In genomic region chr1:51314974-51315373, GRCh38 we compare ENCODE assay signal across 18 cellular contexts. TPM values are rescaled to one million over a fixed set of nuclear protein-coding genes. Genes with fewer than 3 reads are reported as not detected.
A peak's percentile ranks its signal among the peaks of the same experiment; 100 is the strongest.
DNase-seq lines count a peak whose midpoint lies in the region; ATAC-seq and TF ChIP-seq lines count a peak whose summit lies in the region.
"Had no signal": no experiment of that assay in that cellular context is flagged by ENCODE, and none has a peak within 500 bp of the region (broad histone marks: within the 10 kb centered on the region; RNA-seq: fewer than 3 reads in every experiment).

No MANE protein-coding gene starts in this region.

- no peaks in the 10 kb centered on the region for H3K36me3 ChIP-seq in endodermal cell (ENCODE audit: control insufficient read depth, insufficient read depth, low read length)
- H3K36me3 ChIP-seq: ascending aorta had no signal

- H3K27ac ChIP-seq in endodermal cell (ENCODE audit: low read depth, low read length): no peak overlapping the region
- H3K27ac ChIP-seq: ascending aorta had no signal

- no peaks in the 10 kb centered on the region for H3K4me1 ChIP-seq in endodermal cell (ENCODE audit: control insufficient read depth, insufficient read depth, low read length)

- no peak overlapping the region for H3K4me3 ChIP-seq in endodermal cell (ENCODE audit: low read length)
- H3K4me3 ChIP-seq: ascending aorta had no signal

- TF ChIP-seq CTCF in endodermal cell (conservative IDR thresholded peaks at IDR 0.05) (no peak), nephron (IDR thresholded peaks at IDR 0.05; ENCODE audit: unreplicated experiment in 3 of 3) (no peak)

- H3K27me3 Mint-ChIP-seq in endodermal cell (ENCODE audit: insufficient read depth): no peaks in the 10 kb centered on the region
- peaks cover 14% of the 10 kb centered on the region for H3K27me3 Mint-ChIP-seq in nephron (ENCODE audit: low read depth)

- H3K4me3 Mint-ChIP-seq in endodermal cell (no peak overlapping the region), nephron (no peak overlapping the region)
- H3K4me3 Mint-ChIP-seq: activated CD8-positive, alpha-beta memory T cell treated with anti-CD3 and anti-CD28 coated beads, Interleukin-2, amount 10 ng/mL, durations not matched to agents 7 days and 5 days; CD4-positive, CD25-positive, alpha-beta regulatory T cell had no signal

- WGBS in endodermal cell (ENCODE audit: insufficient coverage in 1 of 2, insufficient read length in 1 of 2), 2 experiments: 88 to 91% methylated on average over 1 to 3 of the region's 3 CpGs

- no peaks in the 10 kb centered on the region for H3K9me3 ChIP-seq in endodermal cell (ENCODE audit: control insufficient read depth, low read length)
- H3K9me3 ChIP-seq: ascending aorta had no signal

- no peak overlapping the region for H3K9ac ChIP-seq in endodermal cell (ENCODE audit: extremely low read depth, low read length, poor library complexity, severe bottlenecking)

- peaks cover 11% of the 10 kb centered on the region for H3K4me1 Mint-ChIP-seq in endodermal cell
- peaks cover 27% of the 10 kb centered on the region for H3K4me1 Mint-ChIP-seq in nephron

- H3K9me3 Mint-ChIP-seq in activated naive CD4-positive, alpha-beta T cell treated with anti-CD3 and anti-CD28 coated beads, Interleukin-2, amount 50 U/mL, for 72 hours: no peaks in the 10 kb centered on the region
- H3K9me3 Mint-ChIP-seq in endodermal cell (no peaks in the 10 kb centered on the region), nephron (no peaks in the 10 kb centered on the region)
- H3K9me3 Mint-ChIP-seq: CD4-positive, CD25-positive, alpha-beta regulatory T cell had no signal

- DNase-seq in activated naive CD4-positive, alpha-beta T cell treated with anti-CD3 and anti-CD28 coated beads, Interleukin-2, amount 50 U/mL, for 72 hours (ENCODE audit: low spot score in 2 of 2): no peak
- DNase-seq in activated naive CD4-positive, alpha-beta T cell treated with anti-CD3 and anti-CD28 coated beads, Interleukin-2, amount 50 U/mL, for 16 hours: no peak
- DNase-seq in endodermal cell (peak; percentile 29), MV-4-11 (lab: John Stamatoyannopoulos, UW) (no peak)
- DNase-seq: 8988T; activated CD8-positive, alpha-beta memory T cell treated with anti-CD3 and anti-CD28 coated beads, Interleukin-2, amount 10 ng/mL, durations not matched to agents 7 days and 5 days; activated effector memory CD4-positive, alpha-beta T cell treated with anti-CD3 and anti-CD28 coated beads, Interleukin-2, amount 50 U/mL, for 16 hours; CD4-positive, CD25-positive, alpha-beta regulatory T cell; NCI-H146; SHP77 treated with DMSO at 0.1 percent for 48 hours had no signal

- ATAC-seq in activated naive CD4-positive, alpha-beta T cell treated with anti-CD3 and anti-CD28 coated beads, Interleukin-2, amount 50 U/mL, for 72 hours: no peak
- no peak for ATAC-seq in GM19023 (IDR thresholded peaks at IDR 0.05; ENCODE audit: unreplicated experiment)
- no peak for ATAC-seq in GM18868 (IDR thresholded peaks at IDR 0.05; ENCODE audit: unreplicated experiment)
- no peak for ATAC-seq in GM21576 (IDR thresholded peaks at IDR 0.05; ENCODE audit: unreplicated experiment)
- ATAC-seq: activated CD8-positive, alpha-beta memory T cell treated with anti-CD3 and anti-CD28 coated beads, Interleukin-2, amount 10 ng/mL, durations not matched to agents 7 days and 5 days; sciatic nerve had no signal

- no peaks in the 10 kb centered on the region for H3K27me3 ChIP-seq in endodermal cell (ENCODE audit: control insufficient read depth, insufficient read depth, low read length, poor library complexity, severe bottlenecking)
- H3K27me3 ChIP-seq: ascending aorta had no signal

- H3K27ac Mint-ChIP-seq in activated naive CD4-positive, alpha-beta T cell treated with anti-CD3 and anti-CD28 coated beads, Interleukin-2, amount 50 U/mL, for 72 hours: peak overlapping the region; percentile 9 to 66
- H3K27ac Mint-ChIP-seq in endodermal cell (no peak overlapping the region), nephron (peak overlapping the region; percentile 82 to 88 (median 87))
- H3K27ac Mint-ChIP-seq: activated CD8-positive, alpha-beta memory T cell treated with anti-CD3 and anti-CD28 coated beads, Interleukin-2, amount 10 ng/mL, durations not matched to agents 7 days and 5 days had no signal

- no peaks in the 10 kb centered on the region for H3K36me3 Mint-ChIP-seq in activated naive CD4-positive, alpha-beta T cell treated with anti-CD3 and anti-CD28 coated beads, Interleukin-2, amount 50 U/mL, for 72 hours
- peaks cover 1% of the 10 kb centered on the region for H3K36me3 Mint-ChIP-seq in endodermal cell (ENCODE audit: low read depth)
- H3K36me3 Mint-ChIP-seq in nephron (ENCODE audit: low read depth): no peaks in the 10 kb centered on the region
- H3K36me3 Mint-ChIP-seq: activated CD8-positive, alpha-beta memory T cell treated with anti-CD3 and anti-CD28 coated beads, Interleukin-2, amount 10 ng/mL, durations not matched to agents 7 days and 5 days; CD4-positive, CD25-positive, alpha-beta regulatory T cell had no signal

RNA-seq across cellular contexts. Expression of gene TTC39A, which starts 15.4 kb away (rescaled TPM):
- total RNA-seq in activated naive CD4-positive, alpha-beta T cell treated with anti-CD3 and anti-CD28 coated beads, Interleukin-2, amount 50 U/mL, for 72 hours: 1 to 10 TPM in 1 of 2 donors, under 1 TPM in 1; 0.61 to 1.1 TPM
- 10 to 100 TPM; 12.8 to 20.7 TPM for total RNA-seq in endodermal cell
- 2.1 TPM for polyA plus RNA-seq in endodermal cell (2013, experiment 1 of 2)
- polyA plus RNA-seq in endodermal cell (2013, experiment 2 of 2): 4.3 TPM
- total RNA-seq: ascending aorta; CD4-positive, CD25-positive, alpha-beta regulatory T cell; LHCN-M2; T-helper 2 cell treated with Interferon-gamma antibody and Interleukin-4, amounts not matched to agents 100 ng/mL and 5 ng/mL, for 36 hours had no signal

Comparison
In these comparisons a context has a peak if more than half of its experiments do, and no peak if none do; other contexts are left out.
1. RNA of gene TTC39A, which starts 15.4 kb away (total RNA-seq): 12.8 to 20.7 TPM in endodermal cell; 0.61 to 1.1 TPM in activated naive CD4-positive, alpha-beta T cell treated with anti-CD3 and anti-CD28 coated beads, Interleukin-2, amount 50 U/mL, for 72 hours; every median in the first group is over 4 times any median in the second.